9 cellular contexts compared by ENCODE assay signal in the genomic region with DNA sequence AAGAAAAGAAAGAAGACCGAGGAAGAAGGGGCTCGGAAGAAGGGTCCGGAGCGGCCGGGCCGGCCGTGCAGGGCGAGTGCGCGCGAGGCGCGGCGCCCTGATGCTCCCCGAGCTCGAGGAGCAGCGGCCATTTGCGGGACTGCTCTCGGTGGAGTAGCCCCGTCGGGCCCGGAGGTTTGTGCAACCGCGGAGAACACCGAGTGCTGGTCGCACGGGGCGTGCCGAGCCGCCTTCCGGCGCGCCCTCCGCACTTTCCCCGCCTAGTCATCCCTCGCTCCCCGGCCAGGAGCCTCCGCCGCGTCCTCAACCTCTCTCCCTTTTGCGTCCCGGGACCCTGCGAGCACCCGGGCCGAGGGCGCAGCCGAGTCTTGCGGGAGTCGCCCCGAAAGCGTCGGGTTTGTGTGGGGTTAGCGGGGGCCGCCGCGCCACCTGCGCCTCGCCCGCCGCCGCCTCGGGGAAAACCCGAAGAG.
DNase-seq lines count a peak whose midpoint lies in the region; ATAC-seq and TF ChIP-seq lines count a peak whose summit lies in the region.
"Had no signal": no experiment of that assay in that cellular context is flagged by ENCODE, and none has a peak within 500 bp of the region (broad histone marks: within the 10 kb centered on the region; RNA-seq: fewer than 3 reads in every experiment).

No MANE protein-coding gene starts in this region.

- peaks cover 5% of the 10 kb centered on the region for H3K9me3 Mint-ChIP-seq in central memory CD8-positive, alpha-beta T cell
- peaks cover 0 to 25% (median 11%) of the 10 kb centered on the region in 7 donors for H3K9me3 Mint-ChIP-seq in naive B cell

- H3K27me3 Mint-ChIP-seq in central memory CD8-positive, alpha-beta T cell, result peaks cover 38% of the 10 kb centered on the region
- peaks cover 9 to 20% (median 12%) of the 10 kb centered on the region in 3 donors for H3K27me3 Mint-ChIP-seq in naive B cell

- H3K4me1 Mint-ChIP-seq in central memory CD8-positive, alpha-beta T cell, result no peaks in the 10 kb centered on the region
- H3K4me1 Mint-ChIP-seq in naive B cell, result peaks cover 0 to 6% (median 4%) of the 10 kb centered on the region in 3 donors

- no peak for ATAC-seq in central memory CD8-positive, alpha-beta T cell (replicated peaks; ENCODE audit: extremely low read depth, poor library complexity, severe bottlenecking)
- ATAC-seq in naive B cell (ENCODE audit: low read depth in 2 of 2), result peak; percentile 58 to 60

- no peaks in the 10 kb centered on the region for H3K4me1 ChIP-seq in adrenal gland (replicated peaks in 1 of 2)

- no peak for TF ChIP-seq CTCF in adrenal gland (IDR thresholded peaks at IDR 0.05)

- intact Hi-C loops in adrenal gland (cut with DNase I), result no loop called here

- no peaks in the 10 kb centered on the region for H3K36me3 ChIP-seq in adrenal gland (replicated peaks in 1 of 2)

- H3K9me3 ChIP-seq in adrenal gland (replicated peaks in 1 of 3), result peaks cover 0 to 7% (median 0%) of the 10 kb centered on the region in 3 donors

- H3K27me3 ChIP-seq in adrenal gland, result peaks cover 25% of the 10 kb centered on the region

- no peaks in the 10 kb centered on the region for H3K36me3 Mint-ChIP-seq in central memory CD8-positive, alpha-beta T cell (ENCODE audit: insufficient read depth)
- peaks cover 0 to 10% of the 10 kb centered on the region in 2 donors for H3K36me3 Mint-ChIP-seq in naive B cell

- WGBS in adrenal gland, 4 donors, result 2 to 43% (median 21%) methylated on average over 21 to 40 of the region's 63 CpGs

- no peak overlapping the region for H3K27ac ChIP-seq in adrenal gland

- DNase-seq in stimulated activated CD4-positive, alpha-beta T cell treated with anti-CD3 and anti-CD28 coated beads, Interleukin-15, amount 100 ng/mL, for 24 hours, result peak; percentile 37
- no peak for DNase-seq in stimulated activated CD4-positive, alpha-beta T cell treated with anti-CD3 and anti-CD28 coated beads, Interleukin-2, amount 100 ng/mL, for 48 hours
- DNase-seq in central memory CD8-positive, alpha-beta T cell (ENCODE audit: low spot score in 2 of 2), result no peak
- DNase-seq in naive B cell (peak; percentile 6), adrenal gland (no peak), ecto neural progenitor cell (ENCODE audit: low spot score) (no peak), NCI-H510A treated with DMSO at 0.1 percent for 48 hours (lab: John Stamatoyannopoulos, UW) (no peak), occipital lobe (lab: John Stamatoyannopoulos, UW) (no peak)
- DNase-seq: C1 segment of cervical spinal cord had no signal

- H3K4me3 Mint-ChIP-seq in central memory CD8-positive, alpha-beta T cell, result peak overlapping the region; percentile 31
- H3K4me3 Mint-ChIP-seq in naive B cell, result peak overlapping the region; percentile 78 to 89 (median 82)

- no peak for TF ChIP-seq POLR2A in adrenal gland (IDR thresholded peaks at IDR 0.05)

- peak overlapping the region in 1 of 4 donors; percentile 29 for H3K4me3 ChIP-seq in adrenal gland

- no peak overlapping the region for H3K27ac Mint-ChIP-seq in central memory CD8-positive, alpha-beta T cell (ENCODE audit: low read depth)
- H3K27ac Mint-ChIP-seq in naive B cell, result no peak overlapping the region

Comparison
In these comparisons a context has a peak if more than half of its experiments do, and no peak if none do; other contexts are left out.
1. DNase-seq: peak in stimulated activated CD4-positive, alpha-beta T cell treated with anti-CD3 and anti-CD28 coated beads, Interleukin-15, amount 100 ng/mL, for 24 hours (single experiment) and naive B cell (single experiment); none in stimulated activated CD4-positive, alpha-beta T cell treated with anti-CD3 and anti-CD28 coated beads, Interleukin-2, amount 100 ng/mL, for 48 hours (0 of 2), central memory CD8-positive, alpha-beta T cell (0 of 2), adrenal gland (0 of 7), ecto neural progenitor cell (single experiment), NCI-H510A treated with DMSO at 0.1 percent for 48 hours (single experiment) and occipital lobe (single experiment).